2 cellular contexts compared by ENCODE assay signal in the genomic region with DNA sequence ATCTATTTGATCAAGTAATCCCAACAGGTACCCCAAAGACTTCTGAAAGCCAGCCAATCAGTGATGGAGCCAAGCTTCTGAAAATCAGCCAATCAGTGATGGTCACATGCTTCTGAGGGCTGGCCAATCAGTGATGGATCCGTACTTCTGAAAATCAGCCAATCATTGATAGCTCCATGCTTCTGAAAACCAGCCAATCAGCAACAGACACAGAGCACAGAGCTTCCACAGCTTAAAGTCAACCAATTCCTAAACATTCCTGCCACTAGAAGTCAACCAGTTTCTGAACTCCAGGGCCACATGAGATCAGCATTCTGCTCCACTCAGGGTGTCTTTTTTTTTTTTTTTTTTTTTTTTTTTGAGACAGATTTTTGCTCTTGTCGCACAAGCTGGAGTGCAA.
TF ChIP-seq lines count a peak whose summit lies in the region.

No MANE protein-coding gene starts in this region.

TF ChIP-seq in endothelial cell of umbilical vein, 7 proteins besides CTCF, POLR2A, EP300 and RAD21:
- TF ChIP-seq, protein P1, sequence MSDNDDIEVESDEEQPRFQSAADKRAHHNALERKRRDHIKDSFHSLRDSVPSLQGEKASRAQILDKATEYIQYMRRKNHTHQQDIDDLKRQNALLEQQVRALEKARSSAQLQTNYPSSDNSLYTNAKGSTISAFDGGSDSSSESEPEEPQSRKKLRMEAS (IDR thresholded peaks at IDR 0.05; ENCODE audit: insufficient read depth, insufficient read length): no peak
- TF ChIP-seq GATA2 (IDR thresholded peaks at IDR 0.05; ENCODE audit: insufficient read depth, insufficient read length, low read depth, low read length): no peak
- no peak for TF ChIP-seq FOS (IDR thresholded peaks at IDR 0.05; ENCODE audit: borderline replicate concordance, insufficient read depth, low read length)
- no peak for TF ChIP-seq JUN (IDR thresholded peaks at IDR 0.05; ENCODE audit: borderline replicate concordance, insufficient read depth, insufficient read length, low read depth)
- TF ChIP-seq EZH2 (IDR thresholded peaks at IDR 0.05; ENCODE audit: borderline replicate concordance, low read depth, low read length, severe bottlenecking): no peak
- no peak for TF ChIP-seq POLR2AphosphoS5 (IDR thresholded peaks at IDR 0.05; ENCODE audit: insufficient read depth, low read depth, low read length)
- no peak for TF ChIP-seq MYC (IDR thresholded peaks at IDR 0.05; ENCODE audit: low read depth, low read length)

TF ChIP-seq in GM12891, 5 proteins besides CTCF, POLR2A, EP300 and RAD21:
- TF ChIP-seq SPI1 (IDR thresholded peaks at IDR 0.05; ENCODE audit: low read depth, low read length) (no peak), TAF1 (IDR thresholded peaks at IDR 0.05; ENCODE audit: low read depth, low read length) (no peak), PAX5 (IDR thresholded peaks at IDR 0.05; ENCODE audit: insufficient read depth, low read length, severe bottlenecking) (no peak), POU2F2 (IDR thresholded peaks at IDR 0.05; ENCODE audit: low read depth, low read length) (no peak), POLR2AphosphoS5 (IDR thresholded peaks at IDR 0.05; ENCODE audit: low read depth, low read length) (no peak)
